ENCODE assay signal across 1 cellular context in the genomic region with DNA sequence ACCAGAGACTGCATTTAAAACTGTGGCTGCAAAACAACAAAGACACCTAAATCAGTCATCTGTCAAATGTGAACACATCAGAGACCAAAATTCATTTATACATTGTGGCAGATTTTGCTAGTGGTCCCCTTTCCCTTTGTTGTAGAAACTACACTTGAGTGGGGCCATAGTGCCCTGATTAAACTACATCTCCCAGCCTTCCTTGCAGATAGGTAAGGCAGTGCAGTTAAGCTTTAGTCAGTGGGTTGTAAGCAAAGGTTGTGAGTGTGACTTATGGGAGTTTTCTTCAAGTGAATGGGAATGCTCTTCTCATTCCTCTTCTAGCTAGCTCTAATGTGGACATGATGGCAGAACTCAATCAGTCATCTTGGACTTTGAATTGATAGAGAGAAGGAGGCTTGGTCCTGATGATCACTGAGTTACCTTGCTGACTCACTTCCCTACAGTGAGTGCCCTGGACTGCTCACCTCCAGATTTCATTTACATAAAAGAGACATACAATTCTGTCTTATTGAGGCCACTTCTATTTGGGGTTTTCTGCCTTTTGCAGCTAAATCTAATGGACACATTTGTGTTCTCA.
TF ChIP-seq lines count a peak whose summit lies in the region.

No MANE protein-coding gene starts in this region.

TF ChIP-seq in SK-N-SH treated with all-trans-retinoic acid at 6 μM for 48 hours, 23 proteins besides CTCF, POLR2A, EP300 and RAD21 (continued from another document):
- TF ChIP-seq, protein P1, sequence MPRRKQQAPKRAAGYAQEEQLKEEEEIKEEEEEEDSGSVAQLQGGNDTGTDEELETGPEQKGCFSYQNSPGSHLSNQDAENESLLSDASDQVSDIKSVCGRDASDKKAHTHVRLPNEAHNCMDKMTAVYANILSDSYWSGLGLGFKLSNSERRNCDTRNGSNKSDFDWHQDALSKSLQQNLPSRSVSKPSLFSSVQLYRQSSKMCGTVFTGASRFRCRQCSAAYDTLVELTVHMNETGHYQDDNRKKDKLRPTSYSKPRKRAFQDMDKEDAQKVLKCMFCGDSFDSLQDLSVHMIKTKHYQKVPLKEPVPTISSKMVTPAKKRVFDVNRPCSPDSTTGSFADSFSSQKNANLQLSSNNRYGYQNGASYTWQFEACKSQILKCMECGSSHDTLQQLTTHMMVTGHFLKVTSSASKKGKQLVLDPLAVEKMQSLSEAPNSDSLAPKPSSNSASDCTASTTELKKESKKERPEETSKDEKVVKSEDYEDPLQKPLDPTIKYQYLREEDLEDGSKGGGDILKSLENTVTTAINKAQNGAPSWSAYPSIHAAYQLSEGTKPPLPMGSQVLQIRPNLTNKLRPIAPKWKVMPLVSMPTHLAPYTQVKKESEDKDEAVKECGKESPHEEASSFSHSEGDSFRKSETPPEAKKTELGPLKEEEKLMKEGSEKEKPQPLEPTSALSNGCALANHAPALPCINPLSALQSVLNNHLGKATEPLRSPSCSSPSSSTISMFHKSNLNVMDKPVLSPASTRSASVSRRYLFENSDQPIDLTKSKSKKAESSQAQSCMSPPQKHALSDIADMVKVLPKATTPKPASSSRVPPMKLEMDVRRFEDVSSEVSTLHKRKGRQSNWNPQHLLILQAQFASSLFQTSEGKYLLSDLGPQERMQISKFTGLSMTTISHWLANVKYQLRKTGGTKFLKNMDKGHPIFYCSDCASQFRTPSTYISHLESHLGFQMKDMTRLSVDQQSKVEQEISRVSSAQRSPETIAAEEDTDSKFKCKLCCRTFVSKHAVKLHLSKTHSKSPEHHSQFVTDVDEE (CRISPR knock-in tag; IDR thresholded peaks at IDR 0.05), result no peak
- TF ChIP-seq TOX (CRISPR knock-in tag; IDR thresholded peaks at IDR 0.05; ENCODE audit: borderline replicate concordance) (no peak), ISL1 (CRISPR knock-in tag; IDR thresholded peaks at IDR 0.05) (no peak), GLIS3 (CRISPR knock-in tag; IDR thresholded peaks at IDR 0.05) (no peak)
